8 cellular contexts compared by ENCODE assay signal in genomic region chr3:179449621-179450020, GRCh38. TPM values are rescaled to one million over a fixed set of nuclear protein-coding genes. Genes with fewer than 3 reads are reported as not detected.
DNase-seq lines count a peak whose midpoint lies in the region; ATAC-seq and TF ChIP-seq lines count a peak whose summit lies in the region.

No MANE protein-coding gene starts in this region.

- H2AFZ ChIP-seq in KMS-11 (ENCODE audit: low read depth) = no peak overlapping the region

- H3K9me3 ChIP-seq in effector memory CD4-positive, alpha-beta T cell (ENCODE audit: control insufficient read depth, low read length) = no peaks in the 10 kb centered on the region

- TF ChIP-seq CTCF in AG04449 (IDR thresholded peaks at IDR 0.05; ENCODE audit: insufficient read depth, low read length, missing control alignments) (no peak), KMS-11 (conservative IDR thresholded peaks at IDR 0.05; ENCODE audit: low read depth, low read length) (no peak), chondrocyte (IDR thresholded peaks at IDR 0.05) (no peak), natural killer cell (IDR thresholded peaks at IDR 0.05) (no peak), foreskin keratinocyte (conservative IDR thresholded peaks at IDR 0.05) (no peak)

- no peak overlapping the region for H3K9ac ChIP-seq in KMS-11

- intact Hi-C loops in natural killer cell (cut with micrococcal nuclease) = no loop called here

- H3K4me1 Mint-ChIP-seq in chondrocyte (ENCODE audit: low read depth) (peaks cover 48% of the 10 kb centered on the region), natural killer cell (peaks cover 15 to 18% of the 10 kb centered on the region in 2 donors)

- no peak for ATAC-seq in natural killer cell
- ATAC-seq in foreskin keratinocyte = no peak

- H3K27ac Mint-ChIP-seq in chondrocyte (ENCODE audit: unreplicated experiment) (peak overlapping the region; percentile 86), natural killer cell (no peak overlapping the region)

- peak overlapping the region; percentile 76 for H3K4me2 ChIP-seq in KMS-11

- no peaks in the 10 kb centered on the region; the same call in 1 of the 2 replicates for H3K36me3 ChIP-seq in KMS-11 (ENCODE audit: insufficient read depth)
- H3K36me3 ChIP-seq in effector memory CD4-positive, alpha-beta T cell (ENCODE audit: control insufficient read depth, insufficient read depth, low read length) = no peaks in the 10 kb centered on the region

- CTCF ChIA-PET in AG04449 (lab: Yijun Ruan, JAX) = interaction anchor here (1.0 to 1.2 kb wide), 2 partner anchors 12 to 111 kb away, joined by 3 read pairs; no protein-coding TSS in a partner anchor

- H3K27ac ChIP-seq in KMS-11 (no peak overlapping the region), foreskin keratinocyte (no peak overlapping the region)
- no peak overlapping the region for H3K27ac ChIP-seq in effector memory CD4-positive, alpha-beta T cell (ENCODE audit: insufficient read depth, low read length, poor library complexity, severe bottlenecking)

- DNase-seq in AG04449 (ENCODE audit: low read depth, low spot score) (no peak), chondrocyte (ENCODE audit: low spot score) (no peak), natural killer cell (no peak), SW 1271 (lab: John Stamatoyannopoulos, UW) (no peak), foreskin keratinocyte (no peak), cortex of kidney (lab: John Stamatoyannopoulos, UW) (no peak)
- no peak for DNase-seq in effector memory CD4-positive, alpha-beta T cell

- H4K20me1 ChIP-seq in KMS-11 (ENCODE audit: insufficient read depth) = no peaks in the 10 kb centered on the region

- H3K36me3 Mint-ChIP-seq in chondrocyte (ENCODE audit: low read depth) = no peaks in the 10 kb centered on the region
- H3K36me3 Mint-ChIP-seq in natural killer cell = no peaks in the 10 kb centered on the region

- H3K4me1 ChIP-seq in KMS-11 (ENCODE audit: low read depth, poor library complexity, severe bottlenecking) = peaks cover 16% of the 10 kb centered on the region
- H3K4me1 ChIP-seq in effector memory CD4-positive, alpha-beta T cell (ENCODE audit: control insufficient read depth, insufficient read depth, low read length, poor library complexity, severe bottlenecking) = peaks cover 7% of the 10 kb centered on the region
- H3K4me1 ChIP-seq in foreskin keratinocyte = peaks cover 10% of the 10 kb centered on the region

- H3K27me3 ChIP-seq in KMS-11 (ENCODE audit: insufficient read depth, low read depth) = no peaks in the 10 kb centered on the region
- peaks cover 23% of the 10 kb centered on the region for H3K27me3 ChIP-seq in effector memory CD4-positive, alpha-beta T cell (replicated peaks; ENCODE audit: control insufficient read depth, insufficient read depth, low read length, poor library complexity, severe bottlenecking)
- H3K27me3 ChIP-seq in foreskin keratinocyte = no peaks in the 10 kb centered on the region

- H3K9me3 Mint-ChIP-seq in chondrocyte (ENCODE audit: low read depth) (no peaks in the 10 kb centered on the region), natural killer cell (no peaks in the 10 kb centered on the region)

- POLR2A ChIA-PET in AG04449 (lab: Yijun Ruan, JAX) = interaction anchor here (1.7 to 2.1 kb wide), 2 partner anchors 47 to 113 kb away, joined by 7 read pairs; partner anchors contain the start of gene ACTL6A

- H3K79me2 ChIP-seq in KMS-11 (ENCODE audit: insufficient read depth, low read depth) = peaks cover 5% of the 10 kb centered on the region; the same call in 1 of the 2 replicates

- H3K4me3 ChIP-seq in AG04449 (ENCODE audit: low read depth, low read length) (peak overlapping the region; percentile 78), KMS-11 (IDR thresholded peaks at IDR 0.05; ENCODE audit: insufficient read depth, low read depth, low read length) (no peak overlapping the region)
- H3K4me3 ChIP-seq in effector memory CD4-positive, alpha-beta T cell (ENCODE audit: insufficient read depth, low read depth, low read length, poor library complexity, severe bottlenecking) = no peak overlapping the region

- peak overlapping the region; percentile 84 for H3K4me3 Mint-ChIP-seq in chondrocyte (ENCODE audit: unreplicated experiment)
- H3K4me3 Mint-ChIP-seq in natural killer cell = peak overlapping the region; percentile 92

- H3K27me3 Mint-ChIP-seq in chondrocyte (ENCODE audit: low read depth) = no peaks in the 10 kb centered on the region
- peaks cover 14 to 26% of the 10 kb centered on the region in 2 donors for H3K27me3 Mint-ChIP-seq in natural killer cell (ENCODE audit: low read depth in 2 of 2)

RNA-seq across cellular contexts. Expression of gene GNB4, which starts 1.6 kb away (rescaled TPM):
- total RNA-seq in chondrocyte (73.8 to 77.6 TPM (median 75.9 TPM) in 3 replicates), natural killer cell (1 to 10 TPM; 1.6 to 3.4 (median 2.9) TPM), foreskin keratinocyte (30.7 and 32.9 TPM in 2 replicates)
- 6.7 and 8.6 TPM in 2 replicates for polyA plus RNA-seq in foreskin keratinocyte
